8 cellular contexts compared by ENCODE assay signal in the genomic region with DNA sequence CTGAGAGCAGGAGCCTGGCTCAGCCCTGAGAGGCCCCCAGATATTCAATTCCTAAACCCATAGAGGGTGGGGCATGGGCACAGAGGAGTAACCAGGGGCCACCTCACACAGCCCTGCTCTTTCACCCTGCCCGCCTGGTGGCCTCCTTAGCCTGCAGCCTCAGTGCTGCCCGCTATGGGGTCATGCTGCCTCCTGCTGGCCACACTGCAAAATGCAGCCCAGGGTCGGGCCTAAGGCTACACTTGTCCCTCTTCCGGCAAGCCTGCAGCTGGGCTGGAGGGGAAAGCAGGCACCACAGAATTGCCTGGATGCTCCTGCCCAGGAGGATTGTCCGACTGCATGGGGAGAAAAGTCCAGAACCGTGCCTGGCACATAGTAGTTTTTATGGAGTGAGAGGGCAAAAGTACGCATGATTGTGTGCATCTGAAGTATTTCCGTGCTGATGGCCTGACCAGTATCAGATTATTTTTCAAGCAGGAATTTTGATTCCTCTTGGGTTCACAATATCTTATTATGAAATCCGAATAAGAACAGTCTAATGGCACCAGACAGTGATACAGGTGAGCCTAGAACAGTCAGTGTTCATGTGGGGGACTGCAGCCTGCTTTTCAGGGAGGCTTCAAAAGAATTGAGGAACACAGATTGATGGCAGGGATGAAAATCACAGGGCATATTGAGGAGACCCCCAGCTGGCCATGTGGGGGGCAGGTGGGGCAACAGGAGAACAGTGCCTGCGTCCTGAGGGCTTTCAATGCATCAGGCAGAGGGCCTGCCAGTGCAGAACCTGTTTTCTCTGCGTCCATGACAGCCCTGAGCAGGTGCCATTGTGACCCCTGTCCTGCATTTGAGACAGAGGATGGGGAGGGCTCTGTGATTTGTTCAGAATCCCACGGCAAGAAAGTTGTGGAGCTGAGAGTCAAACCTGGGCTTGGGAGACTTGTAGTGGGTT. TPM values are rescaled to one million over a fixed set of nuclear protein-coding genes. Genes with fewer than 3 reads are reported as not detected.
DNase-seq lines count a peak whose midpoint lies in the region; ATAC-seq and TF ChIP-seq lines count a peak whose summit lies in the region.

No MANE protein-coding gene starts in this region.

- peak; percentile 59 to 68 for TF ChIP-seq CTCF in Caco-2 (IDR thresholded peaks at IDR 0.05; ENCODE audit: insufficient read depth in 1 of 2, low read depth in 1 of 2, low read length in 1 of 2, severe bottlenecking in 1 of 2, unreplicated experiment in 1 of 2)
- TF ChIP-seq CTCF in epithelial cell of esophagus (IDR thresholded peaks at IDR 0.05; ENCODE audit: insufficient read depth, low read depth, low read length, missing control alignments), result peak; percentile 74

- BruUV-seq in Caco-2 (replicated peaks; lab: Mats Ljungman, UMichigan), result no TSS peak

- H3K27ac Mint-ChIP-seq in Caco-2 (ENCODE audit: unreplicated experiment) (no peak overlapping the region), naive B cell (peak overlapping the region in 1 of 6 donors; percentile 65)

- no peaks in the 10 kb centered on the region for H3K36me3 Mint-ChIP-seq in Caco-2 (ENCODE audit: insufficient read depth, unreplicated experiment)
- no peaks in the 10 kb centered on the region for H3K36me3 Mint-ChIP-seq in naive B cell

- H3K36me3 ChIP-seq in Caco-2 (ENCODE audit: control insufficient read depth, insufficient read depth, low read length), result no peaks in the 10 kb centered on the region

- H3K9me3 Mint-ChIP-seq in Caco-2 (ENCODE audit: unreplicated experiment), result no peaks in the 10 kb centered on the region
- H3K9me3 Mint-ChIP-seq in naive B cell, result no peaks in the 10 kb centered on the region

- H3K9me3 ChIP-seq in Caco-2, result no peaks in the 10 kb centered on the region

- intact Hi-C loops in Caco-2 (cut with micrococcal nuclease; ENCODE audit: unreplicated experiment), result loop anchor here (1.0 to 5.0 kb wide), 3 partner anchors 185 to 421 kb away; a partner anchor contains a TSS

- no peaks in the 10 kb centered on the region for H3K27me3 ChIP-seq in Caco-2 (replicated peaks; ENCODE audit: control insufficient read depth, insufficient read depth, low read length)

- POLR2A ChIA-PET in Caco-2 (lab: Charles Lee), result no interaction called here

- H3K4me3 Mint-ChIP-seq in Caco-2 (ENCODE audit: unreplicated experiment) (no peak overlapping the region), naive B cell (no peak overlapping the region)

- H3K4me1 ChIP-seq in Caco-2, result peaks cover 7% of the 10 kb centered on the region

- H3K27me3 Mint-ChIP-seq in Caco-2 (ENCODE audit: insufficient read depth, unreplicated experiment) (no peaks in the 10 kb centered on the region), naive B cell (no peaks in the 10 kb centered on the region)

- H3K4me1 Mint-ChIP-seq in Caco-2 (ENCODE audit: low read depth, unreplicated experiment) (no peaks in the 10 kb centered on the region), naive B cell (peaks cover 8 to 19% (median 13%) of the 10 kb centered on the region in 3 donors)

- H3K4me3 ChIP-seq in Caco-2 (ENCODE audit: low read depth, low read length) (no peak overlapping the region), epithelial cell of esophagus (ENCODE audit: low read length) (no peak overlapping the region)

- peak; percentile 56 to 79 for DNase-seq in Caco-2
- peak; percentile 41 for DNase-seq in NCI-H345 (lab: John Stamatoyannopoulos, UW)
- DNase-seq in activated CD8-positive, alpha-beta memory T cell treated with anti-CD3 and anti-CD28 coated beads for 48 hours (ENCODE audit: low read depth in 2 of 3, low spot score in 2 of 3), result peak; percentile 57 to 95 (median 74)
- peak; percentile 69 for DNase-seq in epithelial cell of esophagus (ENCODE audit: low read depth)
- peak; percentile 64 for DNase-seq in naive B cell
- DNase-seq in stimulated activated CD8-positive, alpha-beta memory T cell treated with anti-CD3 and anti-CD28 coated beads, Interleukin-7, amount 100 ng/mL, for 4 hours (ENCODE audit: low read depth in 2 of 2), result peak; percentile 63 to 64

- CTCF ChIA-PET in Caco-2 (lab: Charles Lee), result no interaction called here

- ATAC-seq in GM21526 (IDR thresholded peaks at IDR 0.05; ENCODE audit: low FRiP score, unreplicated experiment) (peak; percentile 51), naive B cell (ENCODE audit: low read depth in 2 of 2) (peak; percentile 79 to 82), HG03196 (IDR thresholded peaks at IDR 0.05; ENCODE audit: unreplicated experiment) (no peak)

RNA-seq across cellular contexts. Expression of a gene that starts 51.2 kb away (rescaled TPM):
- 4.9 and 5.8 TPM in 2 replicates for total RNA-seq in Caco-2 (2022)
- polyA plus RNA-seq in naive B cell (ENCODE audit: low read depth in 6 of 6), result under 1 TPM in 3 of 6 donors, not detected in 3; 0.26 to 0.69 (median 0.40) TPM
